In genomic region chr4:147453561-147454141, GRCh38 we compare ENCODE assay signal across 1 cellular context.
A peak's percentile ranks its signal among the peaks of the same experiment; 100 is the strongest.
TF ChIP-seq lines count a peak whose summit lies in the region.

No MANE protein-coding gene starts in this region.

TF ChIP-seq in HEK293, 187 proteins besides CTCF, POLR2A, EP300 and RAD21 (continued from another document and continues in another):
- TF ChIP-seq ZNF174 (tag by site-specific recombination; IDR thresholded peaks at IDR 0.05) = no peak
- TF ChIP-seq ZNF223 (tag by site-specific recombination; IDR thresholded peaks at IDR 0.05) = peak; percentile 34; the same call in 1 of the 2 replicates
- no peak for TF ChIP-seq ZXDB (tag by site-specific recombination; IDR thresholded peaks at IDR 0.05)
- no peak for TF ChIP-seq WT1 (tag by site-specific recombination; IDR thresholded peaks at IDR 0.05)
- no peak for TF ChIP-seq ZNF510 (tag by site-specific recombination; IDR thresholded peaks at IDR 0.05; ENCODE audit: insufficient replicate concordance)
- TF ChIP-seq ZNF121 (tag by site-specific recombination; IDR thresholded peaks at IDR 0.05) = no peak
- TF ChIP-seq ZNF157 (tag by site-specific recombination; IDR thresholded peaks at IDR 0.05) = no peak
- no peak for TF ChIP-seq IKZF3 (tag by site-specific recombination; IDR thresholded peaks at IDR 0.05)
- TF ChIP-seq PRDM10 (tag by site-specific recombination; IDR thresholded peaks at IDR 0.05) = 0 out of 2 replicates have a peak, but pooled peaks have one; percentile 11
- TF ChIP-seq, protein P1, sequence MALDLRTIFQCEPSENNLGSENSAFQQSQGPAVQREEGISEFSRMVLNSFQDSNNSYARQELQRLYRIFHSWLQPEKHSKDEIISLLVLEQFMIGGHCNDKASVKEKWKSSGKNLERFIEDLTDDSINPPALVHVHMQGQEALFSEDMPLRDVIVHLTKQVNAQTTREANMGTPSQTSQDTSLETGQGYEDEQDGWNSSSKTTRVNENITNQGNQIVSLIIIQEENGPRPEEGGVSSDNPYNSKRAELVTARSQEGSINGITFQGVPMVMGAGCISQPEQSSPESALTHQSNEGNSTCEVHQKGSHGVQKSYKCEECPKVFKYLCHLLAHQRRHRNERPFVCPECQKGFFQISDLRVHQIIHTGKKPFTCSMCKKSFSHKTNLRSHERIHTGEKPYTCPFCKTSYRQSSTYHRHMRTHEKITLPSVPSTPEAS (tag by site-specific recombination; IDR thresholded peaks at IDR 0.05) = peak; percentile 90
- no peak for TF ChIP-seq ZNF37A (tag by site-specific recombination; IDR thresholded peaks at IDR 0.05)
- TF ChIP-seq, protein P2, sequence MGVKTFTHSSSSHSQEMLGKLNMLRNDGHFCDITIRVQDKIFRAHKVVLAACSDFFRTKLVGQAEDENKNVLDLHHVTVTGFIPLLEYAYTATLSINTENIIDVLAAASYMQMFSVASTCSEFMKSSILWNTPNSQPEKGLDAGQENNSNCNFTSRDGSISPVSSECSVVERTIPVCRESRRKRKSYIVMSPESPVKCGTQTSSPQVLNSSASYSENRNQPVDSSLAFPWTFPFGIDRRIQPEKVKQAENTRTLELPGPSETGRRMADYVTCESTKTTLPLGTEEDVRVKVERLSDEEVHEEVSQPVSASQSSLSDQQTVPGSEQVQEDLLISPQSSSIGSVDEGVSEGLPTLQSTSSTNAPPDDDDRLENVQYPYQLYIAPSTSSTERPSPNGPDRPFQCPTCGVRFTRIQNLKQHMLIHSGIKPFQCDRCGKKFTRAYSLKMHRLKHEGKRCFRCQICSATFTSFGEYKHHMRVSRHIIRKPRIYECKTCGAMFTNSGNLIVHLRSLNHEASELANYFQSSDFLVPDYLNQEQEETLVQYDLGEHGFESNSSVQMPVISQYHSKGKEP (tag by site-specific recombination; IDR thresholded peaks at IDR 0.05) = no peak
- TF ChIP-seq ZNF140 (tag by site-specific recombination; IDR thresholded peaks at IDR 0.05) = no peak
- TF ChIP-seq ZNF138 (tag by site-specific recombination; IDR thresholded peaks at IDR 0.05; ENCODE audit: borderline replicate concordance) = no peak
- no peak for TF ChIP-seq ZNF449 (tag by site-specific recombination; IDR thresholded peaks at IDR 0.05)
- TF ChIP-seq ZNF2 (tag by site-specific recombination; IDR thresholded peaks at IDR 0.05) = no peak
- TF ChIP-seq AEBP2 (tag by site-specific recombination; IDR thresholded peaks at IDR 0.05; ENCODE audit: borderline replicate concordance) = no peak
- TF ChIP-seq FEZF1 (tag by site-specific recombination; IDR thresholded peaks at IDR 0.05) = no peak
- no peak for TF ChIP-seq ZNF658 (tag by site-specific recombination; IDR thresholded peaks at IDR 0.05)
- TF ChIP-seq ZNF148 (tag by site-specific recombination; IDR thresholded peaks at IDR 0.05; ENCODE audit: borderline replicate concordance) = no peak
- TF ChIP-seq, protein P3, sequence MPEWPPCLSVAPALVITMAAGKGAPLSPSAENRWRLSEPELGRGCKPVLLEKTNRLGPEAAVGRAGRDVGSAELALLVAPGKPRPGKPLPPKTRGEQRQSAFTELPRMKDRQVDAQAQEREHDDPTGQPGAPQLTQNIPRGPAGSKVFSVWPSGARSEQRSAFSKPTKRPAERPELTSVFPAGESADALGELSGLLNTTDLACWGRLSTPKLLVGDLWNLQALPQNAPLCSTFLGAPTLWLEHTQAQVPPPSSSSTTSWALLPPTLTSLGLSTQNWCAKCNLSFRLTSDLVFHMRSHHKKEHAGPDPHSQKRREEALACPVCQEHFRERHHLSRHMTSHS (tag by site-specific recombination; IDR thresholded peaks at IDR 0.05) = 0 out of 2 replicates have a peak, but pooled peaks have one; percentile 55
- TF ChIP-seq, protein P4, sequence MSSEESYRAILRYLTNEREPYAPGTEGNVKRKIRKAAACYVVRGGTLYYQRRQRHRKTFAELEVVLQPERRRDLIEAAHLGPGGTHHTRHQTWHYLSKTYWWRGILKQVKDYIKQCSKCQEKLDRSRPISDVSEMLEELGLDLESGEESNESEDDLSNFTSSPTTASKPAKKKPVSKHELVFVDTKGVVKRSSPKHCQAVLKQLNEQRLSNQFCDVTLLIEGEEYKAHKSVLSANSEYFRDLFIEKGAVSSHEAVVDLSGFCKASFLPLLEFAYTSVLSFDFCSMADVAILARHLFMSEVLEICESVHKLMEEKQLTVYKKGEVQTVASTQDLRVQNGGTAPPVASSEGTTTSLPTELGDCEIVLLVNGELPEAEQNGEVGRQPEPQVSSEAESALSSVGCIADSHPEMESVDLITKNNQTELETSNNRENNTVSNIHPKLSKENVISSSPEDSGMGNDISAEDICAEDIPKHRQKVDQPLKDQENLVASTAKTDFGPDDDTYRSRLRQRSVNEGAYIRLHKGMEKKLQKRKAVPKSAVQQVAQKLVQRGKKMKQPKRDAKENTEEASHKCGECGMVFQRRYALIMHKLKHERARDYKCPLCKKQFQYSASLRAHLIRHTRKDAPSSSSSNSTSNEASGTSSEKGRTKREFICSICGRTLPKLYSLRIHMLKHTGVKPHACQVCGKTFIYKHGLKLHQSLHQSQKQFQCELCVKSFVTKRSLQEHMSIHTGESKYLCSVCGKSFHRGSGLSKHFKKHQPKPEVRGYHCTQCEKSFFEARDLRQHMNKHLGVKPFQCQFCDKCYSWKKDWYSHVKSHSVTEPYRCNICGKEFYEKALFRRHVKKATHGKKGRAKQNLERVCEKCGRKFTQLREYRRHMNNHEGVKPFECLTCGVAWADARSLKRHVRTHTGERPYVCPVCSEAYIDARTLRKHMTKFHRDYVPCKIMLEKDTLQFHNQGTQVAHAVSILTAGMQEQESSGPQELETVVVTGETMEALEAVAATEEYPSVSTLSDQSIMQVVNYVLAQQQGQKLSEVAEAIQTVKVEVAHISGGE (tag by site-specific recombination; conservative IDR thresholded peaks at IDR 0.05; ENCODE audit: low read depth) = no peak
- TF ChIP-seq ZBTB26 (tag by site-specific recombination; optimal IDR thresholded peaks at IDR 0.05) = no peak
- no peak for TF ChIP-seq ZNF146 (tag by site-specific recombination; IDR thresholded peaks at IDR 0.05)
- TF ChIP-seq, protein P5, sequence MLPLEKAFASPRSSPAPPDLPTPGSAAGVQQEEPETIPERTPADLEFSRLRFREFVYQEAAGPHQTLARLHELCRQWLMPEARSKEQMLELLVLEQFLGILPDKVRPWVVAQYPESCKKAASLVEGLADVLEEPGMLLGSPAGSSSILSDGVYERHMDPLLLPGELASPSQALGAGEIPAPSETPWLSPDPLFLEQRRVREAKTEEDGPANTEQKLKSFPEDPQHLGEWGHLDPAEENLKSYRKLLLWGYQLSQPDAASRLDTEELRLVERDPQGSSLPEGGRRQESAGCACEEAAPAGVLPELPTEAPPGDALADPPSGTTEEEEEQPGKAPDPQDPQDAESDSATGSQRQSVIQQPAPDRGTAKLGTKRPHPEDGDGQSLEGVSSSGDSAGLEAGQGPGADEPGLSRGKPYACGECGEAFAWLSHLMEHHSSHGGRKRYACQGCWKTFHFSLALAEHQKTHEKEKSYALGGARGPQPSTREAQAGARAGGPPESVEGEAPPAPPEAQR (tag by site-specific recombination; IDR thresholded peaks at IDR 0.05) = no peak
- no peak for TF ChIP-seq GFI1B (tag by site-specific recombination; IDR thresholded peaks at IDR 0.05)
- no peak for TF ChIP-seq HOXA7 (CRISPR knock-in tag; IDR thresholded peaks at IDR 0.05; ENCODE audit: borderline replicate concordance)
- TF ChIP-seq, protein P6, sequence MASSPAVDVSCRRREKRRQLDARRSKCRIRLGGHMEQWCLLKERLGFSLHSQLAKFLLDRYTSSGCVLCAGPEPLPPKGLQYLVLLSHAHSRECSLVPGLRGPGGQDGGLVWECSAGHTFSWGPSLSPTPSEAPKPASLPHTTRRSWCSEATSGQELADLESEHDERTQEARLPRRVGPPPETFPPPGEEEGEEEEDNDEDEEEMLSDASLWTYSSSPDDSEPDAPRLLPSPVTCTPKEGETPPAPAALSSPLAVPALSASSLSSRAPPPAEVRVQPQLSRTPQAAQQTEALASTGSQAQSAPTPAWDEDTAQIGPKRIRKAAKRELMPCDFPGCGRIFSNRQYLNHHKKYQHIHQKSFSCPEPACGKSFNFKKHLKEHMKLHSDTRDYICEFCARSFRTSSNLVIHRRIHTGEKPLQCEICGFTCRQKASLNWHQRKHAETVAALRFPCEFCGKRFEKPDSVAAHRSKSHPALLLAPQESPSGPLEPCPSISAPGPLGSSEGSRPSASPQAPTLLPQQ (tag by site-specific recombination; IDR thresholded peaks at IDR 0.05) = peak; percentile 41; the same call in 1 of the 2 replicates
- 0 out of 2 replicates have a peak, but pooled peaks have one; percentile 18 for TF ChIP-seq ZNF544 (tag by site-specific recombination; IDR thresholded peaks at IDR 0.05)
- TF ChIP-seq ZNF248 (tag by site-specific recombination; IDR thresholded peaks at IDR 0.05) = no peak
- TF ChIP-seq SALL2 (tag by site-specific recombination; IDR thresholded peaks at IDR 0.05; ENCODE audit: borderline replicate concordance) = no peak
- TF ChIP-seq ZNF596 (tag by site-specific recombination; IDR thresholded peaks at IDR 0.05) = no peak
